9 cellular contexts compared by ENCODE assay signal in the genomic region with DNA sequence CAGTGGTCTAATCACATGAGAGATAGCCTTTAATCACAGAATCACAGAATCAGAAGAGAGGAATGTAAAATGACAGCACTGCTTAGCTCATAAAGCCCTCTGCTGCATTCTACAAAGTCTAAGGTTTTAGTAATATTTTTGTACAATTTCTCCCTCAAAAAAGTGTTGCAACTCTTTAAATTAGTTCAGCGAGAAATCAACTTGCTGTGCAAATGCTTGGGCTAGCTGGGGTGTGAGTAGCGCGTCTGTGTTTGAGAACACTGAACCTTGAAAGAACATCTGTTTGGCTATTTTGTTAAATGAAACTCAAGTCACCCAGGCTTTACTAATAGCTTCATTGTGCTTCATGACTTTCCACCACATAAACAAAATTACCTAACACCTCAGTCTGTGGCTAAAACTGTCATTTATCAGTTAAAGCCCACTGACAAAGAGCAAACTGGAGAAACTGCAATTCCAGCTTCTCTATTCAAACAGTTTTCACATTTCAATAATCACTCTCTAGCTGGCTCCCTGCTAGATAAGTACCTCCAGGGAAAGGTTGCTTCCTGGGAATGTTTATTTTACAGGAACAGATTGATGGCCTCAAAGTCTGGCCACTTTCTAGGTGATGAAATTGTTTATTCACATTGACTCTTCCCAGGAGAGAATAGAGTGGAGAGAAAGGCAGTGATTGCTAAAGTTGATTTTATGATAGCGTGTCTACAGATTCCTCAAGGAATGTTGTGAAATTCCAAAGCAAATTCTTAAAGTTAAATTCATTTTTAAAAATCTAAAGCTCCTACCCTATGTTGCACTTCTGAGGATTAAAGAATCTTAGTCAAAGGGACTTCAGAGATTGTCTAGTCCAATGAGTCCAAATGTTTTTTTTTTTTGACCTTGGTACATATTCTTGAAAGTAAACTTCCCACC. TPM values are rescaled to one million over a fixed set of nuclear protein-coding genes. Genes with fewer than 3 reads are reported as not detected.
DNase-seq lines count a peak whose midpoint lies in the region; ATAC-seq and TF ChIP-seq lines count a peak whose summit lies in the region.
"Had no signal": no experiment of that assay in that cellular context is flagged by ENCODE, and none has a peak within 500 bp of the region (broad histone marks: within the 10 kb centered on the region; RNA-seq: fewer than 3 reads in every experiment).

No MANE protein-coding gene starts in this region.

- H3K4me1 ChIP-seq in heart right ventricle (peaks cover 0 to 34% (median 0%) of the 10 kb centered on the region in 9 donors), ascending aorta (peaks cover 0 to 3% of the 10 kb centered on the region in 2 donors)

- TF ChIP-seq CTCF in heart right ventricle (IDR thresholded peaks at IDR 0.05) (no peak), ascending aorta (IDR thresholded peaks at IDR 0.05) (no peak)

- H3K27me3 ChIP-seq in heart right ventricle (no peaks in the 10 kb centered on the region), ascending aorta (no peaks in the 10 kb centered on the region)

- H3K27ac ChIP-seq in heart right ventricle (peak overlapping the region in 4 of 10 donors; percentile 16 to 35 (median 18)), ascending aorta (no peak overlapping the region)

- DNase-seq in GM03348 (ENCODE audit: low spot score) = peak; percentile 55
- DNase-seq in NCI-H1694 treated with DMSO at 0.1 percent for 48 hours (lab: John Stamatoyannopoulos, UW) = peak; percentile 68
- no peak for DNase-seq in heart right ventricle
- DNase-seq in ascending aorta (ENCODE audit: low spot score in 2 of 2) = no peak
- DNase-seq in activated naive CD8-positive, alpha-beta T cell treated with anti-CD3 and anti-CD28 coated beads for 36 hours = no peak
- DNase-seq in NCI-H524 treated with DMSO at 0.1 percent for 48 hours (lab: John Stamatoyannopoulos, UW) = no peak
- no peak for DNase-seq in GM19240 (ENCODE audit: insufficient read length, low spot score)

- H3K9me3 ChIP-seq in heart right ventricle (no peaks in the 10 kb centered on the region), ascending aorta (no peaks in the 10 kb centered on the region)

- no peak overlapping the region for H3K27ac Mint-ChIP-seq in activated naive CD8-positive, alpha-beta T cell treated with anti-CD3 and anti-CD28 coated beads for 36 hours
- H3K27ac Mint-ChIP-seq: dendritic cell treated with granulocyte-macrophage colony-stimulating factor and Interleukin-4, amounts not matched to agents 40 ng/mL and 50 ng/mL, for 4 days had no signal

- H3K27me3 Mint-ChIP-seq in activated naive CD8-positive, alpha-beta T cell treated with anti-CD3 and anti-CD28 coated beads for 36 hours = no peaks in the 10 kb centered on the region

- peak; percentile 52 for ATAC-seq in GM21825 (IDR thresholded peaks at IDR 0.05; ENCODE audit: unreplicated experiment)
- ATAC-seq in heart right ventricle = peak in 6 of 8 donors; percentile 23 to 77 (median 72)

- intact Hi-C loops in heart right ventricle (cut with DNase I) (loop anchor here in 9 of 10 donors (5.0 to 10.0 kb wide), 7 partner anchors 102 to 475 kb away; partner anchors contain the start of gene STAT4 (in 3 of the 9)), ascending aorta (cut with DNase I) (loop anchor here (5.0 kb wide), 2 partner anchors 102 to 472 kb away; partner anchors contain the start of gene STAT4)

- peaks cover 8% of the 10 kb centered on the region for H3K4me1 Mint-ChIP-seq in activated naive CD8-positive, alpha-beta T cell treated with anti-CD3 and anti-CD28 coated beads for 36 hours

- H3K36me3 ChIP-seq in heart right ventricle (no peaks in the 10 kb centered on the region), ascending aorta (no peaks in the 10 kb centered on the region)

- H3K4me3 Mint-ChIP-seq in activated naive CD8-positive, alpha-beta T cell treated with anti-CD3 and anti-CD28 coated beads for 36 hours = no peak overlapping the region
- H3K4me3 Mint-ChIP-seq: dendritic cell treated with granulocyte-macrophage colony-stimulating factor and Interleukin-4, amounts not matched to agents 40 ng/mL and 50 ng/mL, for 4 days had no signal

- peaks cover 15% of the 10 kb centered on the region for H3K36me3 Mint-ChIP-seq in activated naive CD8-positive, alpha-beta T cell treated with anti-CD3 and anti-CD28 coated beads for 36 hours

- no peaks in the 10 kb centered on the region for H3K9me3 Mint-ChIP-seq in activated naive CD8-positive, alpha-beta T cell treated with anti-CD3 and anti-CD28 coated beads for 36 hours
- H3K9me3 Mint-ChIP-seq: dendritic cell treated with granulocyte-macrophage colony-stimulating factor and Interleukin-4, amounts not matched to agents 40 ng/mL and 50 ng/mL, for 4 days had no signal

- 66 to 72% methylated on average over 4 of the region's 4 CpGs for WGBS in heart right ventricle, 2 donors

- H3K4me3 ChIP-seq in heart right ventricle (no peak overlapping the region), ascending aorta (no peak overlapping the region)

RNA-seq across cellular contexts. Expression of gene STAT1, which starts 36.0 kb away (rescaled TPM):
- 100 to 1,000 TPM in 1 of 10 donors, 10 to 100 TPM in 9; 35.9 to 438 (median 52.4) TPM for total RNA-seq in heart right ventricle
- 10 to 100 TPM in 1 of 2 donors, 1 to 10 TPM in 1; 8.9 to 14.6 TPM for polyA plus RNA-seq in heart right ventricle
- 13.0 TPM for total RNA-seq in ascending aorta
- total RNA-seq in activated naive CD8-positive, alpha-beta T cell treated with anti-CD3 and anti-CD28 coated beads for 36 hours = 100 to 1,000 TPM; 383 to 389 TPM

Comparison
In these comparisons a context has a peak if more than half of its experiments do, and no peak if none do; other contexts are left out.
1. DNase-seq: peak in GM03348 (single experiment) and NCI-H1694 treated with DMSO at 0.1 percent for 48 hours (single experiment); none in heart right ventricle (0 of 2), ascending aorta (0 of 2), activated naive CD8-positive, alpha-beta T cell treated with anti-CD3 and anti-CD28 coated beads for 36 hours (single experiment), NCI-H524 treated with DMSO at 0.1 percent for 48 hours (single experiment) and GM19240 (single experiment).